21 cellular contexts compared by ENCODE assay signal in genomic region chr11:66692446-66692845, GRCh38.
"Had no signal": no experiment of that assay in that cellular context is flagged by ENCODE, and none has a peak within 500 bp of the region (broad histone marks: within the 10 kb centered on the region; RNA-seq: fewer than 3 reads in every experiment).

No MANE protein-coding gene starts in this region.

- H3K27ac ChIP-seq: coronary artery, gastrocnemius medialis, heart left ventricle, hepatocyte, lower lobe of right lung, neutrophil, psoas muscle, skin epidermis, spleen, testis, tibial artery had no signal

- H2AFZ ChIP-seq: hepatocyte had no signal

- DNase-seq: central memory CD4-positive, alpha-beta T cell; dermis blood vessel endothelial cell; foreskin fibroblast; gastrocnemius medialis; heart left ventricle; left ventricle myocardium superior; naive thymus-derived CD8-positive, alpha-beta T cell; nephron progenitor cell; psoas muscle; right cardiac atrium; stimulated activated CD4-positive, alpha-beta T cell treated with anti-CD3 and anti-CD28 coated beads, Interleukin-4, amount 100 ng/mL, for 4 hours; stimulated activated naive CD8-positive, alpha-beta T cell treated with anti-CD3 and anti-CD28 coated beads, Interleukin-15, Interleukin-2, amounts not matched to agents 100 U/mL and 50 U/mL, for 24 hours; substantia nigra; testis; tibial artery had no signal

- H3K27me3 ChIP-seq: gastrocnemius medialis, heart left ventricle, hepatocyte, neutrophil, spleen, testis had no signal

- H3K36me3 ChIP-seq: gastrocnemius medialis, heart left ventricle, lower lobe of right lung, neutrophil, spleen had no signal

- H3K4me2 ChIP-seq: hepatocyte had no signal

- H3K4me3 ChIP-seq: coronary artery, gastrocnemius medialis, heart left ventricle, hepatocyte, lower lobe of right lung, psoas muscle, skin epidermis, spleen, testis, tibial artery had no signal

- H3K79me2 ChIP-seq: hepatocyte had no signal

- H3K9me3 ChIP-seq: gastrocnemius medialis, heart left ventricle, lower lobe of right lung, neutrophil, psoas muscle, spleen, testis, tibial artery had no signal
